Comparison of ENCODE assay signal across 8 cellular contexts in the genomic region with DNA sequence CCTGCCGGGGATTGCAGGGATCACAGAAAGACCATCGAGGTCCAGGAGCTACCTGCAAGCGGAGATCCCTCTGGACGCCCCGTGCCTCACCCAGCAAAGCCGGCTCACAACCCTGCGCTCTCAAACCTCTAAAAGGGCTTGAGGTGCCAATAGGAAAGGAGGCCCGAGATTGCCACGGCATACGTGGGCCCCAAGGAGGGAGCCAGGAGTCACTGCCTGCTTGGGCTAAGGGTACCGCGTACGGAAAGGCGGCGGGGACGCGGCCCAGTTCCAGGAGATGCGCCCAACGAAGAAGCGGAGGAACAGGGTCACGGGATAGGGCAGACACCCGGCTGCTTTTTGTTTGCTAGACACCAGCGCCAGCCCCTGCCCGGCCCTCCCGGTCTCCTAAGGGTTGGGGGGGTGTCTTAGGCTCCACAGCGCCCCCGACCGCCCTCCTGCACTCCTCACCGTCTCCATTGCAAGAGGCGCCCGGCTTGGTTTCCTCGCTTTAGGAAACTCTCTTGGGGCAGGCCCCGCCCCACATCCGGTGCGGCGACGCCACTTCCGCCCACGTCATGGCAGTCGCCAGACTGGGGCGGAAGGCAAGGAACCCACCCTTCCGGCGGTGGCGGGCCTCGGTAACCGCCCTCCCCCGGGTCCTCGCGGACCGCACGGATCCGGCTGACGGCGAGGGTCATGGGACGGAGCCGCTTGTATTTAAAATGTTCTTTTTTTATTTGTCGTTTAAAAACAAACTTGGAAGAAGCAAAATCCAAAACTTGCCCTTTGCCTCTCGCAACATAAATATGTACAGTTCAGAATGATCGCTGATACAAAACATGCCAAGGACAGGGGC. TPM values are rescaled to one million over a fixed set of nuclear protein-coding genes. Genes with fewer than 3 reads are reported as not detected.
A peak's percentile ranks its signal among the peaks of the same experiment; 100 is the strongest.
DNase-seq lines count a peak whose midpoint lies in the region; TF ChIP-seq lines count a peak whose summit lies in the region.

Gene PRKAG1 (minus strand): TSS at position 495 of the 838 bp plus-strand sequence. CDS start 36 bp downstream, at position 459.

- H3K27me3 ChIP-seq in H7 (ENCODE audit: control insufficient read depth, insufficient read depth, low read length) (no peaks in the 10 kb centered on the region), Loucy (ENCODE audit: insufficient read depth, low read length, poor library complexity, severe bottlenecking) (no peaks in the 10 kb centered on the region)

- TF ChIP-seq POLR2A in Raji (IDR thresholded peaks at IDR 0.05; ENCODE audit: insufficient read depth, low read depth, low read length), result peak; percentile 84

- no peaks in the 10 kb centered on the region for H3K27me3 Mint-ChIP-seq in nephron (ENCODE audit: low read depth)
- H3K27me3 Mint-ChIP-seq in stimulated activated naive CD8-positive, alpha-beta T cell treated with anti-CD3 and anti-CD28 coated beads, Interleukin-15, Interleukin-2, amounts not matched to agents 100 ng/mL and 50 ng/mL, for 24 hours, result no peaks in the 10 kb centered on the region

- H3K4me2 ChIP-seq in Loucy (ENCODE audit: low read depth, low read length, poor library complexity, severe bottlenecking), result peak within 1 kb of the TSS; percentile 89

- H3F3A ChIP-seq in Loucy (ENCODE audit: low read depth), result peaks cover 10% of the 10 kb centered on the region

- H3K4me3 ChIP-seq in H7 (ENCODE audit: insufficient read depth, low read depth, low read length) (peak within 1 kb of the TSS; percentile 75), Loucy (ENCODE audit: low read length, poor library complexity, severe bottlenecking) (peak within 1 kb of the TSS; percentile 91), fibroblast of pulmonary artery (replicated peaks; ENCODE audit: low read depth, low read length) (peak within 1 kb of the TSS; percentile 98)

- no peaks in the 10 kb centered on the region for H4K20me1 ChIP-seq in Loucy (ENCODE audit: insufficient read depth, low read length, poor library complexity, severe bottlenecking)

- H3K9me2 ChIP-seq in Loucy (replicated peaks; ENCODE audit: low read depth, low read length), result no peaks in the 10 kb centered on the region

- peak within 1 kb of the TSS; percentile 98 to 99 (median 99) for H3K27ac Mint-ChIP-seq in nephron
- peak within 1 kb of the TSS; percentile 97 for H3K27ac Mint-ChIP-seq in stimulated activated naive CD8-positive, alpha-beta T cell treated with anti-CD3 and anti-CD28 coated beads, Interleukin-15, Interleukin-2, amounts not matched to agents 100 ng/mL and 50 ng/mL, for 24 hours

- in situ Hi-C loops in G401 (cut with HindIII; ENCODE audit: low sequenced_read_pairs), result no loop called here

- H3K4me3 Mint-ChIP-seq in nephron, result peak within 1 kb of the TSS; percentile 96 to 98 (median 98)
- peak within 1 kb of the TSS; percentile 91 for H3K4me3 Mint-ChIP-seq in stimulated activated naive CD8-positive, alpha-beta T cell treated with anti-CD3 and anti-CD28 coated beads, Interleukin-15, Interleukin-2, amounts not matched to agents 100 ng/mL and 50 ng/mL, for 24 hours

- H3K36me3 Mint-ChIP-seq in nephron (ENCODE audit: low read depth), result peaks cover 25% of the 10 kb centered on the region
- H3K36me3 Mint-ChIP-seq in stimulated activated naive CD8-positive, alpha-beta T cell treated with anti-CD3 and anti-CD28 coated beads, Interleukin-15, Interleukin-2, amounts not matched to agents 100 ng/mL and 50 ng/mL, for 24 hours (ENCODE audit: low read depth), result peaks cover 30% of the 10 kb centered on the region

- peak within 1 kb of the TSS; percentile 86 for H2AFZ ChIP-seq in Loucy (ENCODE audit: low read length)

- H3K36me3 ChIP-seq in H7 (replicated peaks; ENCODE audit: control insufficient read depth, insufficient read depth, low read length), result peaks cover 14% of the 10 kb centered on the region
- peaks cover 22% of the 10 kb centered on the region; the same call in 1 of the 2 replicates for H3K36me3 ChIP-seq in Loucy (ENCODE audit: insufficient read depth, low read length)

- DNase-seq in G401 (ENCODE audit: low spot score) (peak; percentile 97), H7 (peak; percentile 99), fibroblast of pulmonary artery (ENCODE audit: low read depth) (peak; percentile 98)
- peak; percentile 95 for DNase-seq in activated T-helper 9 cell treated with anti-CD3 and anti-CD28 coated beads, Interleukin-2, amount 50 U/mL, for 16 hours (ENCODE audit: low read depth)

- TF ChIP-seq CTCF in Loucy (conservative IDR thresholded peaks at IDR 0.05; ENCODE audit: low read length), result peak; percentile 51
- TF ChIP-seq CTCF in fibroblast of pulmonary artery (IDR thresholded peaks at IDR 0.05; ENCODE audit: low read length, missing control alignments), result peak; percentile 42
- peak; percentile 43 to 58 (median 50) for TF ChIP-seq CTCF in nephron (IDR thresholded peaks at IDR 0.05; ENCODE audit: unreplicated experiment in 3 of 3)

- H3K4me1 Mint-ChIP-seq in nephron, result peaks cover 42% of the 10 kb centered on the region
- peaks cover 42% of the 10 kb centered on the region for H3K4me1 Mint-ChIP-seq in stimulated activated naive CD8-positive, alpha-beta T cell treated with anti-CD3 and anti-CD28 coated beads, Interleukin-15, Interleukin-2, amounts not matched to agents 100 ng/mL and 50 ng/mL, for 24 hours (ENCODE audit: low read depth)

- H3K9me3 Mint-ChIP-seq in nephron, result no peaks in the 10 kb centered on the region
- no peaks in the 10 kb centered on the region for H3K9me3 Mint-ChIP-seq in stimulated activated naive CD8-positive, alpha-beta T cell treated with anti-CD3 and anti-CD28 coated beads, Interleukin-15, Interleukin-2, amounts not matched to agents 100 ng/mL and 50 ng/mL, for 24 hours

- H3K79me2 ChIP-seq in Loucy (ENCODE audit: insufficient read depth, low read length), result 0 out of 2 replicates have a peak, but pooled peaks cover 11% of the 10 kb centered on the region

- no peaks in the 10 kb centered on the region for H3K9me3 ChIP-seq in Loucy (ENCODE audit: insufficient read depth, low read depth, low read length)

- peaks cover 20% of the 10 kb centered on the region for H3K4me1 ChIP-seq in Loucy (ENCODE audit: insufficient read depth, low read length, poor library complexity, severe bottlenecking)

- peak within 1 kb of the TSS; percentile 88 for H3K9ac ChIP-seq in Loucy (ENCODE audit: low read depth, low read length, poor library complexity, severe bottlenecking)

RNA-seq across cellular contexts. Expression of gene PRKAG1, which starts in this region (rescaled TPM):
- total RNA-seq in G401 (2014; rRNA removed; shearing (Covaris generic)), result 63.5 and 71.2 TPM in 2 replicates
- 44.2 and 51.1 TPM in 2 replicates for total RNA-seq in H7 (2014; rRNA removed; shearing (Covaris generic))

Comparison
In these comparisons a context has a peak if more than half of its experiments do, and no peak if none do; other contexts are left out.
1. Peak in every context shown above with its lines: DNase-seq and H3K4me3 ChIP-seq.